Comparison of ENCODE assay signal across 7 cellular contexts in the genomic region with DNA sequence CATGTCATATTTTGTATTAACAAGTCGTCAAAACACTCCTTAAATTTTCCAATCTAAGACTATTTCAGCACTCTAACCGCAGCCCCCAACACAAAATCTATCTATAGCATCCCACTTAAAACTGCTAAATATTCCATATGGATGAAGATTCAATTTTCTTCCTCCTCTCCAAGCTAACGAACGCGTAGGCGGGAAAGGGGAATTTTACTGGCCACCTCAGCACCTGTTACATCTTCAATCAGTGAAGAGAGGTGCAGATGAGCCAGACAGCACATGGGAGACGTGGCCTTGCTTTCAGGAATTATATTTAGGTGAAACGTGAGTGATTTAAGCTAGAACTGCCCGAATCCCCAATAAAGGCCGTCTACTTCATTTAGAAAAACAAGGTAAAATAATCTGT. TPM values are rescaled to one million over a fixed set of nuclear protein-coding genes. Genes with fewer than 3 reads are reported as not detected.
DNase-seq lines count a peak whose midpoint lies in the region; ATAC-seq and TF ChIP-seq lines count a peak whose summit lies in the region.

No MANE protein-coding gene starts in this region.

- H3K4me3 ChIP-seq in GM12875 (ENCODE audit: low read depth, low read length) (peak overlapping the region; percentile 93), esophagus (ENCODE audit: low read depth in 1 of 2, low read length in 2 of 2) (peak overlapping the region; percentile 73 to 98), skeletal muscle satellite cell (ENCODE audit: low read length) (peak overlapping the region; percentile 91)

- H3K4me1 ChIP-seq in esophagus (ENCODE audit: control insufficient read depth in 2 of 2, insufficient read depth in 2 of 2, low read length in 1 of 2), result no peaks in the 10 kb centered on the region
- peaks cover 31% of the 10 kb centered on the region for H3K4me1 ChIP-seq in skeletal muscle satellite cell (ENCODE audit: control insufficient read depth, insufficient read depth, low read length)

- H3K4me2 ChIP-seq in skeletal muscle satellite cell (ENCODE audit: low read length), result peak overlapping the region; percentile 92

- TF ChIP-seq CTCF in GM12875 (IDR thresholded peaks at IDR 0.05; ENCODE audit: borderline replicate concordance, insufficient read depth, low read depth, low read length), result no peak

- ATAC-seq in HG02870 (IDR thresholded peaks at IDR 0.05; ENCODE audit: unreplicated experiment), result no peak
- no peak for ATAC-seq in GM18867 (IDR thresholded peaks at IDR 0.05; ENCODE audit: unreplicated experiment)

- DNase-seq in NCI-H1092 treated with DMSO at 0.1 percent for 48 hours (lab: John Stamatoyannopoulos, UW), result peak; percentile 43
- no peak for DNase-seq in NCI-H345 (lab: John Stamatoyannopoulos, UW)

- H3K9ac ChIP-seq in skeletal muscle satellite cell (ENCODE audit: low read depth, low read length), result peak overlapping the region; percentile 92

- 1% methylated on average over 10 of the region's 10 CpGs for WGBS in esophagus, 2 donors

- H3K27me3 ChIP-seq in esophagus (ENCODE audit: control insufficient read depth in 1 of 2, insufficient read depth in 2 of 2, low read length in 2 of 2) (no peaks in the 10 kb centered on the region), skeletal muscle satellite cell (ENCODE audit: control insufficient read depth, insufficient read depth, low read length) (no peaks in the 10 kb centered on the region)

- H3K27ac ChIP-seq in esophagus (ENCODE audit: low read depth in 2 of 2, low read length in 1 of 2), result no peak overlapping the region

- H3K9me3 ChIP-seq in esophagus (ENCODE audit: control insufficient read depth in 2 of 2, insufficient read depth in 1 of 2, low read depth in 1 of 2, low read length in 1 of 2) (no peaks in the 10 kb centered on the region), skeletal muscle satellite cell (replicated peaks; ENCODE audit: low read length) (no peaks in the 10 kb centered on the region)

- H3K36me3 ChIP-seq in esophagus (ENCODE audit: control insufficient read depth in 2 of 2, insufficient read depth in 2 of 2, low read length in 1 of 2), result no peaks in the 10 kb centered on the region
- H3K36me3 ChIP-seq in skeletal muscle satellite cell (ENCODE audit: insufficient read depth, low read length), result peaks cover 3% of the 10 kb centered on the region

RNA-seq across cellular contexts. Expression of a gene that starts 1.1 kb away (rescaled TPM):
- 10 to 100 TPM; 11.1 to 24.3 TPM for polyA plus RNA-seq in esophagus
- 26.6 and 33.2 TPM in 2 replicates for total RNA-seq in skeletal muscle satellite cell (2012; rRNA removed)
